ENCODE assay signal across 8 cellular contexts in the genomic region with DNA sequence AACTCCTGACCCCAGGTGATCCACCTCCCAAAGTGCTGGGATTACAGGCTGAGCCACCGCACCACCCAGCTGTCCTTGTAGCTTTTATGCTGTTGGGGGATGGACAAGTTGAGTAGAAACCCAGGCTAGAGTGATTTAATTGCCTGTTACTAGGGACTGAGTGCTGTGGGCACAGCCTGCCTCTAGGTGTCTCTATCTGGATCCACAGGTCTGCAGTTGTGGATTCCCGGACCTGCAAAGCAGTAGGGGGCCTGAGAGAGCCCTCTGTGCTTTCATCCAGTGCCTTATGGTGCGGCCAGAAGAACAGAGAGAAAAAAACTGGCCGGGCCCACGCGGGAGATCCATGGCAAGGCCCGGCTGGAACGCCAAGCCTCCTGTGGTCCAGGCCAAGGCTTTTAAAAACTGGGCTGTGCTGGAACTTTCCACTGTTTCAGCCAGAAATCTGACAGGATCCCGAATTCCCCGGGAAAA. TPM values are rescaled to one million over a fixed set of nuclear protein-coding genes. Genes with fewer than 3 reads are reported as not detected.
DNase-seq lines count a peak whose midpoint lies in the region; ATAC-seq lines count a peak whose summit lies in the region.

No MANE protein-coding gene starts in this region.

- H3K27ac ChIP-seq in SJCRH30: no peak overlapping the region
- no peak overlapping the region for H3K27ac ChIP-seq in neuronal stem cell (replicated peaks; ENCODE audit: low read length)

- no peaks in the 10 kb centered on the region for H3K4me1 ChIP-seq in SJCRH30
- peaks cover 7 to 8% of the 10 kb centered on the region in 2 donors for H3K4me1 ChIP-seq in neuronal stem cell (ENCODE audit: control insufficient read depth in 2 of 2, insufficient read depth in 1 of 2, low read depth in 1 of 2, low read length in 2 of 2)

- no peak overlapping the region for H2AFZ ChIP-seq in neuronal stem cell (ENCODE audit: low read length)

- WGBS in neuronal stem cell (ENCODE audit: extremely low coverage in 2 of 2, insufficient read length in 2 of 2, insufficient replicate concordance in 1 of 2), 2 donors: no CpG with 5 or more reads among the region's 10 CpGs

- no peak overlapping the region for H3K4me3 ChIP-seq in SJCRH30
- H3K4me3 ChIP-seq in neuronal stem cell (ENCODE audit: low read length in 2 of 2): no peak overlapping the region

- H3K23ac ChIP-seq in neuronal stem cell (ENCODE audit: low read depth, low read length, poor library complexity): no peak overlapping the region

- DNase-seq in D341Med (ENCODE audit: low spot score): peak; percentile 80
- DNase-seq in HT-29 (ENCODE audit: low spot score): peak; percentile 74
- peak; percentile 17 to 48 for DNase-seq in SJCRH30
- peak; percentile 58 for DNase-seq in fibroblast of gingiva (ENCODE audit: low read depth)
- peak; percentile 61 for DNase-seq in neuronal stem cell (ENCODE audit: low spot score)
- DNase-seq in activated CD4-positive, alpha-beta T cell treated with anti-CD3 and anti-CD28 coated beads for 1 hour: no peak

- H3K9ac ChIP-seq in neuronal stem cell (ENCODE audit: low read depth, low read length, poor library complexity): no peak overlapping the region

- H3K36me3 ChIP-seq in SJCRH30 (no peaks in the 10 kb centered on the region), neuronal stem cell (replicated peaks in 1 of 2; ENCODE audit: control insufficient read depth in 2 of 2, insufficient read depth in 2 of 2, low read length in 2 of 2) (no peaks in the 10 kb centered on the region)

- no peaks in the 10 kb centered on the region for H3K9me3 ChIP-seq in SJCRH30 (replicated peaks)
- peaks cover 0 to 2% of the 10 kb centered on the region in 2 donors for H3K9me3 ChIP-seq in neuronal stem cell (replicated peaks in 1 of 2; ENCODE audit: control insufficient read depth in 2 of 2, insufficient read depth in 1 of 2, low read depth in 1 of 2, low read length in 2 of 2)

- no peak overlapping the region for H2BK5ac ChIP-seq in neuronal stem cell (ENCODE audit: low read length)

- no peak for ATAC-seq in HG02623 (IDR thresholded peaks at IDR 0.05; ENCODE audit: unreplicated experiment)
- no peak for ATAC-seq in GM21447 (IDR thresholded peaks at IDR 0.05; ENCODE audit: unreplicated experiment)

- H2BK12ac ChIP-seq in neuronal stem cell (ENCODE audit: low read length): no peak overlapping the region

- H3K4me2 ChIP-seq in neuronal stem cell (ENCODE audit: insufficient read depth, low read length, poor library complexity, severe bottlenecking): no peak overlapping the region

- H3K79me1 ChIP-seq in neuronal stem cell (ENCODE audit: low read depth, low read length): no peaks in the 10 kb centered on the region

- no peak overlapping the region for H2BK15ac ChIP-seq in neuronal stem cell (ENCODE audit: low read length)

- no peak overlapping the region for H3K4ac ChIP-seq in neuronal stem cell (ENCODE audit: low read length)

- no peak overlapping the region for H4K8ac ChIP-seq in neuronal stem cell (ENCODE audit: low read depth, low read length)

- H3K27me3 ChIP-seq in SJCRH30: peaks cover 13% of the 10 kb centered on the region
- peaks cover 0 to 9% (median 3%) of the 10 kb centered on the region in 3 experiments for H3K27me3 ChIP-seq in neuronal stem cell (ENCODE audit: control insufficient read depth in 3 of 3, insufficient read depth in 3 of 3, low read depth in 1 of 3, low read length in 3 of 3)

- peak overlapping the region; percentile 50 for H3K18ac ChIP-seq in neuronal stem cell (ENCODE audit: low read length)

- no peak overlapping the region for H3K14ac ChIP-seq in neuronal stem cell (ENCODE audit: low read length)

- no peak overlapping the region for H4K91ac ChIP-seq in neuronal stem cell (ENCODE audit: low read depth, low read length, poor library complexity)

- H2BK120ac ChIP-seq in neuronal stem cell (ENCODE audit: low read depth, low read length): no peak overlapping the region

- H2AK5ac ChIP-seq in neuronal stem cell (ENCODE audit: low read depth, low read length): no peak overlapping the region

RNA-seq across cellular contexts. Expression of a gene that starts 5.1 kb away (rescaled TPM):
- 0.13 and 0.53 TPM in 2 replicates for total RNA-seq in HT-29 (2014; rRNA removed; shearing (Covaris generic))
- 0.93 and 1.4 TPM in 2 replicates for total RNA-seq in SJCRH30 (2014; rRNA removed; shearing (Covaris generic))
- 8.4 TPM for polyA plus RNA-seq in neuronal stem cell (2013, experiment 1 of 2)
- polyA plus RNA-seq in neuronal stem cell (2013, experiment 2 of 2): 8.4 TPM
